ENCODE assay signal across 8 cellular contexts in the genomic region with DNA sequence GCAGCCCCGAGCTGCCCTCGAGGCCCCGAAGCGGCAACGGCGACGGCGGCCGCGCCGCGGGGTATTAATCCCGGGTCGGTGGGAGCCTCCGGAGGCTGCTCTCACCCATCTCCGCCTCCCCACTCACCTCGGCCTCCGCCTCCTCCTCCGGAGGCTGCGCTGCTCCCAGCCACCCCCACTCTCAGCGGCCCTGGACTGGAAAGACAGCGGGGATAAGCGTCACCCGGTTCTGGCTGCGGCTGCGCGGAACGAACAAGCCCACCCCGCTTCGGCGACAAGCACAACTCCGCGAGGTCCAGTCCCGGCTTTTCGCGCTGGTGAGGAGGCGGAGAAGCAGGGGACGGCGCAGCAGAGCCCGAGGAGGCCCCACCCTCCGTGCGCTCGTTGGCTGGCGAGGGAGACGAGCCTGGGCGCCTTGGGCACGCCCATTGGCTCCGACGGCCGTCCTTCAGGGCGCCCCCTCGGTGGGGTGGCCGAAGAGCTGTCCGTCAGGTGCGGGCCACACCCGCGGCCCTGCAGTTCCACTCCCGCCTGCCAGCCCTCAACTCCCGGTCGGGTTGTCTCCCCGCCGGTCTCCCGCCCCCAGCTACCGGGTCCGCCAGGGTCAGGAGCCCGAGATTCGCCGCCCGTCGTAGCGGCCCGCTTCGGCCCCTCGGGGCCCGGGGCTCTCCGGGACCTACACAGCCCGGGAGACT. TPM values are rescaled to one million over a fixed set of nuclear protein-coding genes. Genes with fewer than 3 reads are reported as not detected.
DNase-seq lines count a peak whose midpoint lies in the region; ATAC-seq and TF ChIP-seq lines count a peak whose summit lies in the region.

A gene (minus strand): TSS at position 327 of the 695 bp plus-strand sequence. CDS start 11,469 bp downstream, outside the sequence.

- H3K4me2 ChIP-seq in OCI-LY7 (ENCODE audit: low read length): peak within 1 kb of the TSS; percentile 88

- no peaks in the 10 kb centered on the region; the same call in 1 of the 2 replicates for H4K20me1 ChIP-seq in OCI-LY7 (ENCODE audit: insufficient read depth, low read length)

- ATAC-seq in GM21515 (IDR thresholded peaks at IDR 0.05; ENCODE audit: unreplicated experiment): peak; percentile 85

- H3K4me1 ChIP-seq in OCI-LY7 (ENCODE audit: insufficient read depth, low read length, poor library complexity, severe bottlenecking): peaks cover 23% of the 10 kb centered on the region
- peaks cover 27% of the 10 kb centered on the region for H3K4me1 ChIP-seq in mononuclear cell (ENCODE audit: insufficient read depth, low read length)

- H3K36me3 ChIP-seq in OCI-LY7 (ENCODE audit: insufficient read depth, low read length): peaks cover 14% of the 10 kb centered on the region

- H2AFZ ChIP-seq in OCI-LY7 (ENCODE audit: low read length): peak within 1 kb of the TSS; percentile 73

- DNase-seq in D341Med (ENCODE audit: low spot score) (peak; percentile 98), HuH-7.5 (ENCODE audit: low spot score) (peak; percentile 94), OCI-LY7 (ENCODE audit: low spot score) (peak; percentile 99), activated T-cell treated with anti-CD3 and anti-CD28 coated beads for 24 hours (ENCODE audit: low read depth) (peak; percentile 95), epidermal melanocyte (ENCODE audit: insufficient read length, low spot score) (peak; percentile 90)
- DNase-seq in stimulated activated CD8-positive, alpha-beta memory T cell treated with anti-CD3 and anti-CD28 coated beads, Interleukin-4, amount 100 ng/mL, for 1 hour (ENCODE audit: low read depth in 2 of 2, low spot score in 1 of 2): peak; percentile 84 to 88

- intact Hi-C loops in OCI-LY7 (cut with micrococcal nuclease; ENCODE audit: unreplicated experiment): loop anchor here (1.0 to 10.0 kb wide), 5 partner anchors 81 to 1039 kb away; a partner anchor contains a TSS

- no peaks in the 10 kb centered on the region for H3K9me2 ChIP-seq in OCI-LY7 (ENCODE audit: insufficient read depth, low read length)

- peak within 1 kb of the TSS; percentile 91 for H3K4me3 ChIP-seq in OCI-LY7 (ENCODE audit: low read depth, low read length, poor library complexity, severe bottlenecking)
- peak within 1 kb of the TSS; percentile 87 for H3K4me3 ChIP-seq in mononuclear cell (ENCODE audit: low read length)

- H3K27ac ChIP-seq in OCI-LY7 (ENCODE audit: low read depth, low read length, poor library complexity, severe bottlenecking): peak within 1 kb of the TSS; percentile 89

- TF ChIP-seq CTCF in OCI-LY7 (conservative IDR thresholded peaks at IDR 0.05; ENCODE audit: low read length): no peak

- peaks cover 47% of the 10 kb centered on the region for H3K79me2 ChIP-seq in OCI-LY7 (ENCODE audit: insufficient read depth, low read depth, low read length)

- CTCF ChIA-PET in OCI-LY7 (lab: Charles Lee; ENCODE audit: unreplicated experiment): interaction anchor here (0.9 kb wide), 1 partner anchor 96 kb away, joined by 3 read pairs; no protein-coding TSS in a partner anchor

- POLR2A ChIA-PET in OCI-LY7 (lab: Charles Lee): interaction anchor here (0.6 to 1.0 kb wide), 4 partner anchors 18 to 1281 kb away, joined by 3 to 8 read pairs (median 4); no protein-coding TSS in a partner anchor

- H3K9me3 ChIP-seq in OCI-LY7 (ENCODE audit: low read length): no peaks in the 10 kb centered on the region
- H3K9me3 ChIP-seq in mononuclear cell (ENCODE audit: low read depth, low read length): no peaks in the 10 kb centered on the region

- no TSS peak for BruUV-seq in OCI-LY7 (replicated peaks; lab: Mats Ljungman, UMichigan)

- no peaks in the 10 kb centered on the region for H3K27me3 ChIP-seq in mononuclear cell (ENCODE audit: insufficient read depth, low read length)

RNA-seq across cellular contexts. Expression of the gene that starts here (rescaled TPM):
- 10.2 and 15.5 TPM in 2 replicates for total RNA-seq in OCI-LY7 (2014; rRNA removed; shearing (Covaris generic))
- total RNA-seq in OCI-LY7 (2022): 14.3 and 15.2 TPM in 2 replicates
- 43.7 TPM for total RNA-seq in mononuclear cell

Comparison
In these comparisons a context has a peak if more than half of its experiments do, and no peak if none do; other contexts are left out.
1. Peak in every context shown above with its lines: DNase-seq, ATAC-seq, H3K4me3 ChIP-seq and H3K27ac ChIP-seq.